ENCODE assay signal across 8 cellular contexts in the genomic region with DNA sequence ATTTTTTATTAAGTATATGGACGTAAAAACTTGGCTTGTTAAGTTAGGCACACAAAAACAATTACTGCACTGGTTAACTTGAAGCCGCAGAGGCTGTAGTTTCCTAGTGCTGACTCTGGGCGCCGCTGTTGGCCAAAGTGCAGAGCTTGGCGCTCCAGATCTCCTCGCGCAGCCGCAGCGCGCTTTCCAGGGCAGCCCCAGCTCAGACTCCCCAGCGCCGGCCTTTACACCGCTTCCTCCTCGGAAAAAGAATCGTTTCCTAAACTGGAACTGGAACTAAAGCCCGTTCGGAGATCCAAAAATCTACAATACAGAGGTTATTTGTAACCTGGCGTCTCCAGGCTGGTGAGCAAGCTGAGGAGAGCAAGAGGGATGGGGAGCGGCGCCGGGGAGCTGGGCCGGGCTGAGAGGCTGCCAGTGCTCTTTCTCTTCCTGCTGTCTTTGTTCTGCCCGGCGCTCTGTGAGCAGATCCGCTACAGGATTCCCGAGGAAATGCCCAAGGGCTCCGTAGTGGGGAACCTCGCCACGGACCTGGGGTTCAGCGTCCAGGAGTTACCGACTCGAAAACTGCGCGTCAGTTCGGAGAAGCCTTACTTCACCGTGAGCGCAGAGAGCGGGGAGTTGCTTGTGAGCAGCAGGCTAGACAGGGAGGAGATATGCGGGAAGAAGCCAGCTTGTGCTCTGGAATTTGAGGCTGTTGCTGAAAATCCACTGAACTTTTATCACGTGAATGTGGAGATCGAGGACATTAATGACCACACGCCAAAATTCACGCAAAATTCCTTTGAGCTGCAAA. TPM values are rescaled to one million over a fixed set of nuclear protein-coding genes. Genes with fewer than 3 reads are reported as not detected.
DNase-seq lines count a peak whose midpoint lies in the region; ATAC-seq, FAIRE-seq and TF ChIP-seq lines count a peak whose summit lies in the region.
"Not testable (repeated sequence)": the region's sequence is repeated elsewhere in the genome, so short reads cannot be mapped to it uniquely, and the experiment has no call there.

TSS of gene PCDHGB5 (plus strand) at position 192 of the 796 bp plus-strand sequence. CDS start at position 373, 181 bp downstream.

- POLR2A ChIA-PET in H1 (lab: Charles Lee; ENCODE audit: partially characterized antibody), result interaction anchor here (0.6 to 0.9 kb wide), 3 partner anchors 10 to 160 kb away, joined by 3 to 4 read pairs (median 3); no protein-coding TSS in a partner anchor

- H3K56ac ChIP-seq in H1 (replicated peaks; ENCODE audit: insufficient read length, low read depth, low read length), result not testable (repeated sequence)

- H2BK120ac ChIP-seq in H1 (replicated peaks; ENCODE audit: low read depth, low read length), result not testable (repeated sequence)

- not testable (repeated sequence) for H2AFZ ChIP-seq in H1 (ENCODE audit: low read length)

- 71% methylated on average over 15 of the region's 43 CpGs; no CpG with 5 or more reads in 1 of the 2 experiments for WGBS in H1 (ENCODE audit: extremely low coverage in 1 of 2, insufficient coverage in 1 of 2, insufficient read length in 1 of 2, insufficient replicate concordance in 2 of 2, low coverage in 1 of 2, low lambda C conversion rate in 2 of 2, missing lambda C conversion rate in 1 of 2), 2 experiments
- 7 to 16% (median 11%) methylated on average over 20 to 25 of the region's 43 CpGs for whole genome bisulfite sequencing in spleen, 5 donors

- H3K4me2 ChIP-seq in H1 (ENCODE audit: insufficient read depth in 1 of 2, low read depth in 2 of 2, low read length in 2 of 2), result not testable (repeated sequence)

- intact Hi-C loops in spleen (cut with DNase I; ENCODE audit: low total_unique reads), result not testable (repeated sequence)

- not testable (repeated sequence) for H3K4me1 ChIP-seq in H1 (replicated peaks in 1 of 4; ENCODE audit: control insufficient read depth in 3 of 4, insufficient read depth in 4 of 4, low read length in 3 of 4); spleen

- not testable (repeated sequence) for H4K8ac ChIP-seq in H1 (ENCODE audit: extremely low read depth, insufficient read depth, low read length)

- ATAC-seq in GM18907 (IDR thresholded peaks at IDR 0.05; ENCODE audit: unreplicated experiment), result peak; percentile 58
- ATAC-seq in HG02678 (IDR thresholded peaks at IDR 0.05; ENCODE audit: unreplicated experiment), result peak; percentile 97

- H3K9ac ChIP-seq in H1 (replicated peaks in 1 of 4; ENCODE audit: extremely low read depth in 1 of 4, low read depth in 3 of 4, low read length in 3 of 4), result not testable (repeated sequence)

- H2BK5ac ChIP-seq in H1 (ENCODE audit: low read depth, low read length), result not testable (repeated sequence)

- TF ChIP-seq POLR2A in H1 (IDR thresholded peaks at IDR 0.05; ENCODE audit: control extremely low read depth in 1 of 2, low read depth in 2 of 2, low read length in 2 of 2); spleen (IDR thresholded peaks at IDR 0.05): not testable (repeated sequence)

- not testable (repeated sequence) for H2BK12ac ChIP-seq in H1 (ENCODE audit: low read depth, low read length)

- H3K36me3 ChIP-seq in H1 (ENCODE audit: control insufficient read depth in 2 of 4, insufficient read depth in 4 of 4, low read length in 3 of 4) (peaks cover 0 to 14% (median 4%) of the 10 kb centered on the region in 4 experiments; a peak in 6 of 8 replicates), spleen (peaks cover 0 to 11% (median 0%) of the 10 kb centered on the region in 6 donors)

- peak; percentile 91 for FAIRE-seq in H1 (lab: Jason Lieb, UNC)

- not testable (repeated sequence) for H2BK20ac ChIP-seq in H1 (ENCODE audit: low read length)

- H3K18ac ChIP-seq in H1 (ENCODE audit: extremely low read depth, low read length), result not testable (repeated sequence)

- DNase-seq in AG09319 (ENCODE audit: extremely low read depth, low read depth); H1 (ENCODE audit: low read depth in 1 of 2, low spot score in 2 of 2); spleen: not testable (repeated sequence)
- DNase-seq in activated T-cell treated with anti-CD3 and anti-CD28 coated beads, Interleukin-2, amount 50 U/mL, for 1 hour, result peak; percentile 42
- peak; percentile 54 for DNase-seq in left kidney (ENCODE audit: low read depth, low spot score)

- H4K5ac ChIP-seq in H1 (ENCODE audit: insufficient read length, low read depth, low read length), result not testable (repeated sequence)

- H2BK15ac ChIP-seq in H1 (ENCODE audit: low read length), result not testable (repeated sequence)

- H3K14ac ChIP-seq in H1 (ENCODE audit: insufficient read length), result not testable (repeated sequence)

- H3K9me3 ChIP-seq in H1 (ENCODE audit: insufficient read depth in 2 of 2, low read depth in 1 of 2, low read length in 1 of 2) (peaks cover 48 to 56% of the 10 kb centered on the region in 2 experiments), spleen (peaks cover 7 to 96% (median 81%) of the 10 kb centered on the region in 8 donors)

- not testable (repeated sequence) for H2AK5ac ChIP-seq in H1 (ENCODE audit: low read depth, low read length)

- TF ChIP-seq EP300 in H1 (IDR thresholded peaks at IDR 0.05; ENCODE audit: borderline replicate concordance in 1 of 2, low read depth in 2 of 2, low read length in 2 of 2), result not testable (repeated sequence)

- not testable (repeated sequence) for H3K79me2 ChIP-seq in H1 (ENCODE audit: control insufficient read depth in 1 of 2, insufficient read depth in 2 of 2, low read length in 2 of 2)

- CTCF ChIA-PET in H1 (lab: Charles Lee; ENCODE audit: partially characterized antibody), result interaction anchor here (0.7 to 4.0 kb wide), 29 partner anchors 9 to 320 kb away, joined by 3 to 34 read pairs (median 5); partner anchors contain the start of genes PCDHB10, PCDHB11, PCDHB15 and PCDHGA10

- H3K27me3 ChIP-seq in H1 (replicated peaks in 1 of 4; ENCODE audit: control insufficient read depth in 3 of 4, extremely low read depth in 1 of 4, insufficient read depth in 3 of 4, low read length in 3 of 4), result not testable (repeated sequence)
- peaks cover 0 to 93% (median 22%) of the 10 kb centered on the region in 7 donors for H3K27me3 ChIP-seq in spleen (replicated peaks in 1 of 7)

- H3K27ac ChIP-seq in H1 (ENCODE audit: low read depth, low read length); spleen: not testable (repeated sequence)

- not testable (repeated sequence) for H3K23ac ChIP-seq in H1 (ENCODE audit: insufficient read length)

- peak; percentile 17 to 32; a peak in 3 of 4 replicates for TF ChIP-seq RAD21 in H1 (IDR thresholded peaks at IDR 0.05 in 1 of 2, conservative IDR thresholded peaks at IDR 0.05 in 1 of 2; ENCODE audit: low read depth in 2 of 2, low read length in 2 of 2)

- peak; percentile 51 for TF ChIP-seq CTCF in AG09319 (IDR thresholded peaks at IDR 0.05; ENCODE audit: low read depth, low read length)
- peak; percentile 76 for TF ChIP-seq CTCF in LNCAP (IDR thresholded peaks at IDR 0.05)
- peak in 2 of 3 experiments; percentile 29 to 39; a peak in 2 of 4 replicates for TF ChIP-seq CTCF in H1 (IDR thresholded peaks at IDR 0.05; ENCODE audit: control extremely low read depth in 1 of 3, insufficient read depth in 1 of 3, low read depth in 1 of 3, low read length in 3 of 3)
- peak in 7 of 11 experiments; percentile 19 to 51 (median 45) for TF ChIP-seq CTCF in spleen (IDR thresholded peaks at IDR 0.05 in 8 of 11, conservative IDR thresholded peaks at IDR 0.05 in 3 of 11)

- not testable (repeated sequence) for H3K23me2 ChIP-seq in H1 (ENCODE audit: low read depth, low read length)

- not testable (repeated sequence) for H3K4ac ChIP-seq in H1 (replicated peaks; ENCODE audit: insufficient read length, low read depth, low read length)

- not testable (repeated sequence) for H4K20me1 ChIP-seq in H1 (replicated peaks in 1 of 2; ENCODE audit: control insufficient read depth in 1 of 2, insufficient read depth in 2 of 2, low read length in 2 of 2)

- not testable (repeated sequence) for H3K79me1 ChIP-seq in H1 (ENCODE audit: low read depth, low read length)

- not testable (repeated sequence) for H4K91ac ChIP-seq in H1 (replicated peaks; ENCODE audit: insufficient read length, low read length)

- H3K4me3 ChIP-seq in H1 (ENCODE audit: extremely low read depth in 1 of 4, insufficient read depth in 2 of 4, low read depth in 3 of 4, low read length in 4 of 4) (peak within 1 kb of the TSS in 1 of 4 experiments; percentile 46; a peak in 1 of 8 replicates), spleen (peak within 1 kb of the TSS in 6 of 8 donors; percentile 9 to 62 (median 20))

RNA-seq across cellular contexts. Expression of gene PCDHGB5, which starts in this region (rescaled TPM):
- total RNA-seq in H1 (2021; fragmentation: NEBNext Ultra II Directional; extraction: Animal tissue kit (Norgen Biotek cat#: 25700)), result 1.9 and 2.6 TPM in 2 replicates
- polyA plus RNA-seq in H1 (2011; rRNA removed) (1.1 and 1.7 TPM in 2 replicates), spleen (under 1 TPM; 0.07 to 0.32 (median 0.17) TPM)
- polyA plus RNA-seq in H1 (2011; cell fraction: cytosol; rRNA removed), result 0.76 TPM
- 8.1 TPM for polyA plus RNA-seq in H1 (2011; cell fraction: nucleus; rRNA removed)
- 0.77 to 1.3 TPM (median 0.86 TPM) in 4 replicates for polyA plus RNA-seq in H1 (2012, experiment 1 of 2)
- polyA plus RNA-seq in H1 (2012, experiment 2 of 2), result 0.80 TPM
- 2.8 TPM for polyA plus RNA-seq in H1 (2013, experiment 1 of 2)
- 2.0 TPM for polyA plus RNA-seq in H1 (2013, experiment 2 of 2)
- polyA minus RNA-seq in H1 (2011; rRNA and poly(A)+ RNA removed), result 3.5 and 3.8 TPM in 2 replicates
- polyA minus RNA-seq in H1 (2011; cell fraction: cytosol; rRNA and poly(A)+ RNA removed), result 1.7 TPM
- 17.4 TPM for polyA minus RNA-seq in H1 (2011; cell fraction: nucleus; rRNA and poly(A)+ RNA removed)
- 1 to 10 TPM; 3.9 to 8.0 (median 5.6) TPM for total RNA-seq in spleen
